In genomic region chr7:81004098-81004497, GRCh38 we compare ENCODE assay signal across 13 cellular contexts.
A peak's percentile ranks its signal among the peaks of the same experiment; 100 is the strongest.
DNase-seq lines count a peak whose midpoint lies in the region; ATAC-seq and TF ChIP-seq lines count a peak whose summit lies in the region.
"Had no signal": no experiment of that assay in that cellular context is flagged by ENCODE, and none has a peak within 500 bp of the region (broad histone marks: within the 10 kb centered on the region; RNA-seq: fewer than 3 reads in every experiment).

No MANE protein-coding gene starts in this region.

- H3K4me3 ChIP-seq in brain microvascular endothelial cell (ENCODE audit: low read depth, low read length) = no peak overlapping the region
- H3K4me3 ChIP-seq: heart left ventricle, upper lobe of right lung had no signal

- no peak for ATAC-seq in GM18502 (IDR thresholded peaks at IDR 0.05; ENCODE audit: poor library complexity, unreplicated experiment)
- ATAC-seq in HG03354 (IDR thresholded peaks at IDR 0.05; ENCODE audit: poor library complexity, severe bottlenecking, unreplicated experiment) = no peak
- ATAC-seq: upper lobe of right lung had no signal

- H3K27ac ChIP-seq in brain microvascular endothelial cell = no peak overlapping the region
- H3K27ac ChIP-seq: heart left ventricle, upper lobe of right lung had no signal

- no peaks in the 10 kb centered on the region for H3K27me3 ChIP-seq in brain microvascular endothelial cell (replicated peaks)
- H3K27me3 ChIP-seq: heart left ventricle, upper lobe of right lung had no signal

- no peak for TF ChIP-seq CTCF in brain microvascular endothelial cell (IDR thresholded peaks at IDR 0.05; ENCODE audit: low read depth, low read length, missing control alignments)
- no peak for TF ChIP-seq CTCF in GM13977 (IDR thresholded peaks at IDR 0.05; ENCODE audit: extremely low read depth, insufficient read depth, missing control alignments)

- peak; percentile 56 for DNase-seq in AG08396 (ENCODE audit: low spot score)
- DNase-seq in HS-27A (ENCODE audit: low read depth) = peak; percentile 29
- DNase-seq in brain microvascular endothelial cell = peak; percentile 90
- DNase-seq in kidney tubule cell (ENCODE audit: low spot score) = peak; percentile 86
- DNase-seq in GM13977 (ENCODE audit: low spot score) = no peak
- DNase-seq in NOMO-1 treated with dmso at 0.1 percent for 144 hours (lab: John Stamatoyannopoulos, UW; ENCODE audit: unreplicated experiment) = no peak
- DNase-seq: activated T-cell treated with anti-CD3 and anti-CD28 coated beads, Interleukin-2, amount 50 U/mL, for 48 hours; DMS153; effector CD8-positive, alpha-beta T cell; heart left ventricle; upper lobe of right lung had no signal

- in situ Hi-C loops in brain microvascular endothelial cell (cut with HindIII; ENCODE audit: low pct_ligation_motif_present, low sequenced_read_pairs) = no loop called here
- in situ Hi-C loops in GM13977 (cut with MboI; ENCODE audit: low pct_unique_long_range_greater_than_20kb, low sequenced_read_pairs, unreplicated experiment) = no loop called here

- no peaks in the 10 kb centered on the region for H3K36me3 ChIP-seq in brain microvascular endothelial cell (replicated peaks)
- H3K36me3 ChIP-seq: heart left ventricle, upper lobe of right lung had no signal

Comparison
In these comparisons a context has a peak if more than half of its experiments do, and no peak if none do; other contexts are left out.
1. DNase-seq: peak in AG08396 (single experiment), HS-27A (single experiment), brain microvascular endothelial cell (single experiment) and kidney tubule cell (single experiment); none in GM13977 (single experiment) and NOMO-1 treated with dmso at 0.1 percent for 144 hours (single experiment).